1 cellular context compared by ENCODE assay signal in the genomic region with DNA sequence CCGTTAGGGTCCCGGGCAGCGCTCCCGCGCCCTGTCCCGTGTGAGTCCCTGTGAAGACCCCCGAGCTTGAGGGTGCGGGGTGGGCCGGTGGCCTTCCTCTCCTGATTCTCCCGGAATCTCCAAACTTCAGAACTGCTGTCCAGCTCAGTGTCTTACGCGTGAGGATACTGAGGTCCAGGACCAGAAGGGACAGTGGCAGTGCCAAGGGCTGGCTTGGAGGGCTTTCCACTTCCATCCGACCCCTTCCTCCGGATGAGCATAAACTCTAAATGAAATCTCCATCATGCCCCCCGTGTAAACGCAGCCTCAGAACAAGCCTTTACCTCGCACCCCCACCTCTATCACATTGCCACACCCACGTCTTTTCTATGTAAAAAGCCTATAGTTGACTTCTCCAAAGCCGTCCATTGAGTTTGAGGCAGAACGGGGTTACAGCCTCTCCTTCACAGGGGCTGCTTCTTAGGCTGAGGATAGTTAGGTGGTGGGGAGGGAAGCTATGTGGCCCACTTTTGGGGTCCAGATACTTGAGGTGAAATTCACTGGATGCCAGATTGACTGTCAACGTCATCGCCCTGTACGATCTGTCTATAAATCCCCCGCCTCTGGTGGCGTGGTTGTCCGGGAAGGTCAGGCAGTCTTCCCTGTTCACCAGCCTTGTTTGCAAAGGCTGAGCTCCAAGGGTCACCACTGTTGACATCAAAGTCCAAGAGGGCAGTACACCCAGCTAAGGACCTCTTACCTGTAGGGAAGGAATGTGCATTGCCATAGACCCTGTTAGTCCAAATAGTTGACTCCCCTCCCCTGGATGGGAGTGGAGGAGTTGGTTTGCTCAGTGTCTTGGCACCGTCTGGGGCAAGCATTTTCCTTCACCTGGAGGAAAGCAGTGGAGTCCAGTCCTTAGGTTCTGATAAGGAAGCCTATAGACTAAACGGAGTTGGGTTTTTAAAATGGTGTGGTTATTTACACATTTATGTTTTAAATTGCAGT.
TF ChIP-seq lines count a peak whose summit lies in the region.

No MANE protein-coding gene starts in this region.

TF ChIP-seq in HepG2, 621 proteins besides CTCF, POLR2A, EP300 and RAD21 (continued from another document):
- TF ChIP-seq MIXL1 (CRISPR knock-in tag; IDR thresholded peaks at IDR 0.05), result 0 out of 2 replicates have a peak, but pooled peaks have one; percentile 36
- TF ChIP-seq HNF4G (IDR thresholded peaks at IDR 0.05; ENCODE audit: borderline replicate concordance, low read depth, low read length), result peak; percentile 92
- peak; percentile 81 for TF ChIP-seq HNF4G (CRISPR knock-in tag; IDR thresholded peaks at IDR 0.05; ENCODE audit: borderline replicate concordance, low read depth)
- TF ChIP-seq TCF7 (IDR thresholded peaks at IDR 0.05; ENCODE audit: low read depth), result no peak
- TF ChIP-seq, protein P1, sequence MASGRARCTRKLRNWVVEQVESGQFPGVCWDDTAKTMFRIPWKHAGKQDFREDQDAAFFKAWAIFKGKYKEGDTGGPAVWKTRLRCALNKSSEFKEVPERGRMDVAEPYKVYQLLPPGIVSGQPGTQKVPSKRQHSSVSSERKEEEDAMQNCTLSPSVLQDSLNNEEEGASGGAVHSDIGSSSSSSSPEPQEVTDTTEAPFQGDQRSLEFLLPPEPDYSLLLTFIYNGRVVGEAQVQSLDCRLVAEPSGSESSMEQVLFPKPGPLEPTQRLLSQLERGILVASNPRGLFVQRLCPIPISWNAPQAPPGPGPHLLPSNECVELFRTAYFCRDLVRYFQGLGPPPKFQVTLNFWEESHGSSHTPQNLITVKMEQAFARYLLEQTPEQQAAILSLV (CRISPR knock-in tag; IDR thresholded peaks at IDR 0.05; ENCODE audit: borderline replicate concordance), result no peak
- TF ChIP-seq ZMYM2 (CRISPR knock-in tag; IDR thresholded peaks at IDR 0.05), result peak; percentile 92
